ENCODE assay signal across 8 cellular contexts in the genomic region with DNA sequence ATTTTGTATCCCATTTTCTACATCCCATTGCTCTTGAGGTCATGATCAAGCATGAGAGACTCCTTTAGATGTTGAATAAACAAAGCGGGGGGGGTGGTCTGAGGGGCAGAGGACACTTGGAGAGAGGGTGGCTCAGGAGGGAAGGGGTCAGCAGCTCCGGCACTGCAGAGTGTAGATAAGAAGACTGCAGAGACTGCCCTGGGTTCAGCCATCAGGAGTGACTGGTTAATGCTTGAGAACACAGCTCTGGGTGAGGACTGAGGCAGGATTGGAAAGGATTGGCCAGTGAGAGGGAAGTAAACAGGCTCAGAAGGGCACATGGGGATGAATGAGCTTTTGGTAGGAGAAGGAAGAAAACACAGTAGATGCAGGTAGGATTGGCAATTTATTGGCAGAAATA.
"Had no signal": no experiment of that assay in that cellular context is flagged by ENCODE, and none has a peak within 500 bp of the region (broad histone marks: within the 10 kb centered on the region; RNA-seq: fewer than 3 reads in every experiment).

No MANE protein-coding gene starts in this region.

- H3K36me3 ChIP-seq: HAP-1 had no signal

- H3K9me3 ChIP-seq: HAP-1 had no signal

- H3K27ac Mint-ChIP-seq: HFFc6 had no signal

- H3K4me3 ChIP-seq: GM23248, HAP-1 had no signal

- ATAC-seq: HCT116 had no signal

- DNase-seq: GM23248, GOT3, H7, HFFc6, IMR-90, KBM-7 had no signal

- H3K4me3 Mint-ChIP-seq: HFFc6 had no signal

- H3K27ac ChIP-seq: GM23248 had no signal
